In the genomic region with DNA sequence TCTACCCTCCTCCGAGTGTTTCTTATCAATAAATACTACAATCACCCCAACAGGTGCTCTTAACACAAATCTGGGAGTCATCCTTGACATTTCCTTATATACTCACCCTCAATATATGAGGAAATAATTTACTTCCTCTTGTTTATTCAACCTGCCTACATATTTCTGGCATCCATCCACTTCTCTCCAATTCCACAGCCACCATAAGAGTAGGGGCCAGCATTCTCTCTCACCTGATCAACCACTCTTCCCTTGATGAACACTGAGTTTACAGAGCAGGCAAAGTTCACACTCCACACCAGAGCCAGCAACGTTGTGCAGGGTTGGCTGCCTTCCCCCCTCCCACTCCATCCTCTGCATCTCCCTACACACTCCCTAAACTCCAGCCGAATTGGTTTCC, we compare ENCODE assay signal across 25 cellular contexts.
A peak's percentile ranks its signal among the peaks of the same experiment; 100 is the strongest.
DNase-seq lines count a peak whose midpoint lies in the region; ATAC-seq, FAIRE-seq and TF ChIP-seq lines count a peak whose summit lies in the region.
"Had no signal": no experiment of that assay in that cellular context is flagged by ENCODE, and none has a peak within 500 bp of the region (broad histone marks: within the 10 kb centered on the region; RNA-seq: fewer than 3 reads in every experiment).

No MANE protein-coding gene starts in this region.

- ATAC-seq in mucosa of descending colon (peak; percentile 69), GM18907 (IDR thresholded peaks at IDR 0.05; ENCODE audit: unreplicated experiment) (no peak)
- ATAC-seq: CD8-positive, alpha-beta T cell had no signal

- in situ Hi-C loops in HAP-1 (cut with MboI; ENCODE audit: low sequenced_read_pairs), result no loop called here

- H3K27ac ChIP-seq in small intestine (ENCODE audit: low read depth in 1 of 2, low read length in 1 of 2), result no peak overlapping the region
- H3K27ac ChIP-seq: BLaER1, C4-2B, GM23248 had no signal

- no peaks in the 10 kb centered on the region for H3K9me3 ChIP-seq in mucosa of descending colon
- no peaks in the 10 kb centered on the region for H3K9me3 ChIP-seq in small intestine (ENCODE audit: control insufficient read depth, low read depth)
- no peaks in the 10 kb centered on the region for H3K9me3 ChIP-seq in HAP-1
- H3K9me3 ChIP-seq: BLaER1, Caco-2 had no signal

- DNase-seq in NCI-H69 (lab: John Stamatoyannopoulos, UW) (peak; percentile 32), kidney tubule cell (ENCODE audit: low spot score) (peak; percentile 60), mucosa of descending colon (no peak), small intestine (peak; percentile 3), DMS153 (lab: John Stamatoyannopoulos, UW) (no peak), HPDE6-E6E7 (ENCODE audit: extremely low spot score) (no peak), HAP-1 (ENCODE audit: low spot score in 2 of 2) (no peak)
- DNase-seq: Caco-2; CD4-positive, CD25-positive, alpha-beta regulatory T cell; CD8-positive, alpha-beta T cell; DMS 273 treated with DMSO at 0.1 percent for 48 hours; DMS53; DMS79 treated with DMSO at 0.1 percent for 48 hours; GF-D8; GM23248; H7; HFFc6 had no signal

- WGBS in small intestine, 3 donors, result 39 to 57% (median 44%) methylated on average over 3 of the region's 3 CpGs

- H3K4me1 ChIP-seq in mucosa of descending colon (ENCODE audit: low read depth), result no peaks in the 10 kb centered on the region
- no peaks in the 10 kb centered on the region for H3K4me1 ChIP-seq in small intestine (ENCODE audit: control insufficient read depth in 2 of 2, insufficient read depth in 1 of 2, low read depth in 1 of 2, low read length in 1 of 2)
- peaks cover 22% of the 10 kb centered on the region for H3K4me1 ChIP-seq in HAP-1
- H3K4me1 ChIP-seq: Caco-2 had no signal

- intact Hi-C loops in mucosa of descending colon (cut with DNase I, micrococcal nuclease), result no loop called here

- FAIRE-seq in small intestine (lab: Jason Lieb, UNC), result no peak
- FAIRE-seq: A204.1, D721Med, GM12891, GM18507, H1 had no signal

- H3K36me3 ChIP-seq in mucosa of descending colon (ENCODE audit: low read depth) (no peaks in the 10 kb centered on the region), small intestine (ENCODE audit: control insufficient read depth in 2 of 2, insufficient read depth in 2 of 2, low read length in 2 of 2) (no peaks in the 10 kb centered on the region), HAP-1 (replicated peaks) (no peaks in the 10 kb centered on the region)
- H3K36me3 ChIP-seq: BLaER1 had no signal

- H3K4me3 ChIP-seq in mucosa of descending colon, result no peak overlapping the region
- H3K4me3 ChIP-seq in small intestine (ENCODE audit: low read depth in 1 of 2, low read length in 2 of 2), result no peak overlapping the region
- no peak overlapping the region for H3K4me3 ChIP-seq in HAP-1
- H3K4me3 ChIP-seq: BLaER1, GM23248 had no signal

- no peaks in the 10 kb centered on the region for H3K27me3 ChIP-seq in small intestine (ENCODE audit: control insufficient read depth in 2 of 2, insufficient read depth in 2 of 2, low read length in 2 of 2)
- no peaks in the 10 kb centered on the region for H3K27me3 ChIP-seq in HAP-1 (ENCODE audit: low read depth)
- H3K27me3 ChIP-seq: BLaER1 had no signal

- no peak for TF ChIP-seq CTCF in mucosa of descending colon (IDR thresholded peaks at IDR 0.05)

Comparison
In these comparisons a context has a peak if more than half of its experiments do, and no peak if none do; other contexts are left out.
1. DNase-seq: peak in NCI-H69 (single experiment), kidney tubule cell (single experiment) and small intestine (single experiment); none in mucosa of descending colon (0 of 3), DMS153 (single experiment), HPDE6-E6E7 (single experiment) and HAP-1 (0 of 2).